In genomic region chr16:88024491-88025467, GRCh38 we compare ENCODE assay signal across 7 cellular contexts.
DNase-seq lines count a peak whose midpoint lies in the region; ATAC-seq and TF ChIP-seq lines count a peak whose summit lies in the region.
"Not testable (repeated sequence)": the region's sequence is repeated elsewhere in the genome, so short reads cannot be mapped to it uniquely, and the experiment has no call there.

No MANE protein-coding gene starts in this region.

- 63 to 67% methylated on average over 17 to 22 of the region's 31 CpGs for WGBS in esophagus squamous epithelium, 2 donors

- not testable (repeated sequence) for H3K9me3 ChIP-seq in esophagus squamous epithelium

- H3K27me3 ChIP-seq in esophagus squamous epithelium: not testable (repeated sequence)

- DNase-seq in G401 (ENCODE audit: low spot score) (peak; percentile 37), SK-MEL-5 (ENCODE audit: low read depth, low spot score) (peak; percentile 62), kidney tubule cell (ENCODE audit: low spot score) (peak; percentile 66), pulmonary artery endothelial cell (ENCODE audit: low read depth, low spot score) (peak; percentile 13)
- not testable (repeated sequence) for DNase-seq in LNCaP clone FGC (ENCODE audit: low read depth); esophagus squamous epithelium (lab: John Stamatoyannopoulos, UW)
- peak; percentile 46 for DNase-seq in activated naive CD8-positive, alpha-beta T cell treated with anti-CD3 and anti-CD28 coated beads, Interleukin-2, amount 50 U/mL, for 24 hours

- ATAC-seq in activated naive CD8-positive, alpha-beta T cell treated with anti-CD3 and anti-CD28 coated beads, Interleukin-2, amount 50 U/mL, for 24 hours: peak; percentile 88

- H3K4me3 ChIP-seq in LNCaP clone FGC (ENCODE audit: low read depth, low read length); esophagus squamous epithelium: not testable (repeated sequence)

- TF ChIP-seq CTCF in LNCaP clone FGC (IDR thresholded peaks at IDR 0.05; ENCODE audit: control insufficient read depth, extremely low read depth, insufficient read depth) (peak; percentile 25; the same call in 1 of the 2 replicates), esophagus squamous epithelium (IDR thresholded peaks at IDR 0.05) (peak in 4 of 6 experiments; percentile 12 to 43 (median 26))

- intact Hi-C loops in esophagus squamous epithelium (cut with DNase I): not testable (repeated sequence)

- H3K9me3 Mint-ChIP-seq in activated naive CD8-positive, alpha-beta T cell treated with anti-CD3 and anti-CD28 coated beads, Interleukin-2, amount 50 U/mL, for 24 hours: not testable (repeated sequence)

- peak overlapping the region; percentile 27 for H3K4me3 Mint-ChIP-seq in activated naive CD8-positive, alpha-beta T cell treated with anti-CD3 and anti-CD28 coated beads, Interleukin-2, amount 50 U/mL, for 24 hours

- in situ Hi-C loops in G401 (cut with HindIII; ENCODE audit: low sequenced_read_pairs); SK-MEL-5 (cut with HindIII; ENCODE audit: low pct_unique_long_range_greater_than_20kb, low sequenced_read_pairs): not testable (repeated sequence)

- peak overlapping the region; percentile 70 for H3K27ac Mint-ChIP-seq in activated naive CD8-positive, alpha-beta T cell treated with anti-CD3 and anti-CD28 coated beads, Interleukin-2, amount 50 U/mL, for 24 hours

- peaks cover 0 to 60% (median 6%) of the 10 kb centered on the region in 3 donors for H3K36me3 ChIP-seq in esophagus squamous epithelium

- peaks cover 0 to 13% (median 0%) of the 10 kb centered on the region in 3 donors for H3K4me1 ChIP-seq in esophagus squamous epithelium

- TF ChIP-seq POLR2A in esophagus squamous epithelium (IDR thresholded peaks at IDR 0.05): not testable (repeated sequence)

- not testable (repeated sequence) for H3K27ac ChIP-seq in esophagus squamous epithelium

- H3K36me3 Mint-ChIP-seq in activated naive CD8-positive, alpha-beta T cell treated with anti-CD3 and anti-CD28 coated beads, Interleukin-2, amount 50 U/mL, for 24 hours (ENCODE audit: low read depth): not testable (repeated sequence)

- H3K4me1 Mint-ChIP-seq in activated naive CD8-positive, alpha-beta T cell treated with anti-CD3 and anti-CD28 coated beads, Interleukin-2, amount 50 U/mL, for 24 hours: peaks cover 32% of the 10 kb centered on the region

- H3K27me3 Mint-ChIP-seq in activated naive CD8-positive, alpha-beta T cell treated with anti-CD3 and anti-CD28 coated beads, Interleukin-2, amount 50 U/mL, for 24 hours: not testable (repeated sequence)
